ENCODE assay signal across 8 cellular contexts in the genomic region with DNA sequence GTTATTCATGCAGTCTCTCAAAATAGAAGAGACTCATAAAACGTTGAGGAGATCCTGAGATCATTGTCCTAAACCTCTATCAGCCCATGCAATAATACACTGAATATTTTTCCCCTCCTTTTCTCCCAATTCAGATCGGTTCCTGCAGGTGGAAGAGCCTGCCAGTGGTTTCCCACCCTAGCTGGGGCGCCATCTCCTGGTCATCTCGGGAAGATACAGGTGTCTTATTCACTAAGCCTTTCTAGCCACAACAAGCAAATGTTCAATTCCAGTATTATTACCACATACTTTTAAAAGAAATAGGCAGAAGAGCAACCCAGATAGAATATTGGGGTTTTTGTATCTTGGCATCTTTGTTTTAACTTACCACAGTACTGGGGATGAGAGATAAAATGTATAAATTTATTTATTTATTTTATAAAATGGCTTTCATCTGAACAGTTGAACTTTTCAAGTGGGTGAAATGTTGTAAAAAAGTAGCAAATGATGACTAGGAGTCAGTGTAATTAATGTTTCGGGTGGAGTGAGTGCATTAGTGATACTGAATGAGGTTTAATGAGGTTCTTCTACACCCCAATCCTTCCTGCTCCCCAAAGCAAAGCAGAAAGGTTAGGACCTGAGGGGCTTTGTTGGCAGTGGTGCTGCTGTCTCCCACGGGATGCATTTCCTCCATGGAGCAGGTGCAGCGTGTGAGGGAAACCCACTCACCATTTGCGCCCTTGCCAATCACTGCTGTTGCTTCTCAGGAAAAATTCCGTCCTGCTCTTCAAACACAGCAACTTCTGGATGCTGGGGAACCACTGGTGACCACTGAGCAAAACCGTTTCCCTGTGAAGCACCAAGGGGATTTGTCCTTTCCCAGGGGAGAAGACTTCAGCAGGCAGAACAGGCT.
DNase-seq lines count a peak whose midpoint lies in the region; ATAC-seq and TF ChIP-seq lines count a peak whose summit lies in the region.

No MANE protein-coding gene starts in this region.

- H3K27ac Mint-ChIP-seq in mesothelial cell of epicardium = no peak overlapping the region

- peak; percentile 69 for DNase-seq in Daoy (ENCODE audit: low read depth)
- peak; percentile 50 for DNase-seq in NCI-H526 treated with DMSO at 0.1 percent for 48 hours (lab: John Stamatoyannopoulos, UW)
- peak; percentile 75 to 80 for DNase-seq in activated CD4-positive, alpha-beta T cell treated with anti-CD3 and anti-CD28 coated beads, Interleukin-2, amount 50 U/mL, for 48 hours
- peak; percentile 57 for DNase-seq in effector CD4-positive, alpha-beta T cell
- DNase-seq in mesothelial cell of epicardium (ENCODE audit: low spot score in 2 of 2, unreplicated experiment in 2 of 2) = peak; percentile 59 to 79
- peak; percentile 41 for DNase-seq in stimulated activated CD8-positive, alpha-beta memory T cell treated with anti-CD3 and anti-CD28 coated beads, Interleukin-7, amount 100 ng/mL, for 24 hours (ENCODE audit: low read depth)

- no peaks in the 10 kb centered on the region for H3K4me1 Mint-ChIP-seq in mesothelial cell of epicardium

- no peak overlapping the region for H3K4me3 Mint-ChIP-seq in mesothelial cell of epicardium

- peak; percentile 73 for TF ChIP-seq CTCF in mesothelial cell of epicardium (IDR thresholded peaks at IDR 0.05; ENCODE audit: unreplicated experiment)

- peak; percentile 61 for ATAC-seq in HG02981 (IDR thresholded peaks at IDR 0.05; ENCODE audit: unreplicated experiment)
- ATAC-seq in GM21367 (IDR thresholded peaks at IDR 0.05; ENCODE audit: unreplicated experiment) = no peak

- peaks cover 16% of the 10 kb centered on the region for H3K27me3 Mint-ChIP-seq in mesothelial cell of epicardium (ENCODE audit: low read depth)

- no peaks in the 10 kb centered on the region for H3K9me3 Mint-ChIP-seq in mesothelial cell of epicardium

- no peaks in the 10 kb centered on the region for H3K36me3 Mint-ChIP-seq in mesothelial cell of epicardium
